In the genomic region with DNA sequence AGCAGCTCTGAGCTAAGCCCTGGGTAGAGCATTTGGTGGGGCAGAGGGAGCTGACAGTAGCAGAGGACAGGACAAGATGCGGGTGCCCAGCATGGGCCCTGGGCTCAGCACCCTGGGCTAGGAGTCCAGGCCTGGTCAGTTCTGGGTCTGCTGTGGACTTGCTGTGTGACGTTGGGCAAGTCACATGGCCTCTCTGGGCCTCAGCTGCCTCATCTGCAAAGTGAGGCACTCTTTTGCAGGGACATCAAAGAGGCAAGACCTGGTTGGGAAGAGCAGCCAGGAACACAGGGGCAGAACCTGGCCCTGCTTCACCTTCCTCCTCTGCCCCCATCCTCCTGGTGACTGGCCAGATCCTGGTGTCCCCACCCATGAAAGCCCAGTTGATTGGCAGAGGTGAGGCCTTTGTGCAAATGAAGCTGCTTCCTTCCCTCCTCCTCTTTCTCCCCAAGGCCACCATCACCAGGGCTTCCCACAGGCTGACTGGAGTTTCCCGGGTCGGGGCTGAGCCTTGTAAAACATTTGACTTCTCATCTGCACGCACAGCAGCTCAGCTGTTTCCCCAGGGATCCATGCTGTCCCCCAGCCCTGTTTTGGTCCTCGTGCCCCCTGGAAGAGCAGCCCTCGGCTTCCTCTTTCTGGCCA, we compare ENCODE assay signal across 1 cellular context.
TF ChIP-seq lines count a peak whose summit lies in the region.

No MANE protein-coding gene starts in this region.

TF ChIP-seq in K562, 482 proteins besides CTCF, POLR2A, EP300 and RAD21 (continued from another document):
- TF ChIP-seq, protein P1, sequence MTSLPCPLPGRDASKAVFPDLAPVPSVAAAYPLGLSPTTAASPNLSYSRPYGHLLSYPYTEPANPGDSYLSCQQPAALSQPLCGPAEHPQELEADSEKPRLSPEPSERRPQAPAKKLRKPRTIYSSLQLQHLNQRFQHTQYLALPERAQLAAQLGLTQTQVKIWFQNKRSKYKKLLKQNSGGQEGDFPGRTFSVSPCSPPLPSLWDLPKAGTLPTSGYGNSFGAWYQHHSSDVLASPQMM (CRISPR knock-in tag; IDR thresholded peaks at IDR 0.05): no peak
- TF ChIP-seq NELFE (IDR thresholded peaks at IDR 0.05; ENCODE audit: insufficient read depth, insufficient read length): no peak
- TF ChIP-seq ZKSCAN3 (CRISPR knock-in tag; IDR thresholded peaks at IDR 0.05): no peak
- TF ChIP-seq, protein P2, sequence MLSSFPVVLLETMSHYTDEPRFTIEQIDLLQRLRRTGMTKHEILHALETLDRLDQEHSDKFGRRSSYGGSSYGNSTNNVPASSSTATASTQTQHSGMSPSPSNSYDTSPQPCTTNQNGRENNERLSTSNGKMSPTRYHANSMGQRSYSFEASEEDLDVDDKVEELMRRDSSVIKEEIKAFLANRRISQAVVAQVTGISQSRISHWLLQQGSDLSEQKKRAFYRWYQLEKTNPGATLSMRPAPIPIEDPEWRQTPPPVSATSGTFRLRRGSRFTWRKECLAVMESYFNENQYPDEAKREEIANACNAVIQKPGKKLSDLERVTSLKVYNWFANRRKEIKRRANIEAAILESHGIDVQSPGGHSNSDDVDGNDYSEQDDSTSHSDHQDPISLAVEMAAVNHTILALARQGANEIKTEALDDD (IDR thresholded peaks at IDR 0.05): no peak
- TF ChIP-seq, protein P3, sequence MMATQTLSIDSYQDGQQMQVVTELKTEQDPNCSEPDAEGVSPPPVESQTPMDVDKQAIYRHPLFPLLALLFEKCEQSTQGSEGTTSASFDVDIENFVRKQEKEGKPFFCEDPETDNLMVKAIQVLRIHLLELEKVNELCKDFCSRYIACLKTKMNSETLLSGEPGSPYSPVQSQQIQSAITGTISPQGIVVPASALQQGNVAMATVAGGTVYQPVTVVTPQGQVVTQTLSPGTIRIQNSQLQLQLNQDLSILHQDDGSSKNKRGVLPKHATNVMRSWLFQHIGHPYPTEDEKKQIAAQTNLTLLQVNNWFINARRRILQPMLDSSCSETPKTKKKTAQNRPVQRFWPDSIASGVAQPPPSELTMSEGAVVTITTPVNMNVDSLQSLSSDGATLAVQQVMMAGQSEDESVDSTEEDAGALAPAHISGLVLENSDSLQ (IDR thresholded peaks at IDR 0.05): peak; percentile 44
- TF ChIP-seq, protein P4, sequence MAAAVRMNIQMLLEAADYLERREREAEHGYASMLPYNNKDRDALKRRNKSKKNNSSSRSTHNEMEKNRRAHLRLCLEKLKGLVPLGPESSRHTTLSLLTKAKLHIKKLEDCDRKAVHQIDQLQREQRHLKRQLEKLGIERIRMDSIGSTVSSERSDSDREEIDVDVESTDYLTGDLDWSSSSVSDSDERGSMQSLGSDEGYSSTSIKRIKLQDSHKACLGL (CRISPR knock-in tag; IDR thresholded peaks at IDR 0.05; ENCODE audit: borderline replicate concordance, poor library complexity, severe bottlenecking): no peak
- no peak for TF ChIP-seq SIRT6 (IDR thresholded peaks at IDR 0.05; ENCODE audit: low read depth, low read length)
- TF ChIP-seq ZNF24 (IDR thresholded peaks at IDR 0.05): no peak
- TF ChIP-seq SMARCA5 (IDR thresholded peaks at IDR 0.05): 0 out of 2 replicates have a peak, but pooled peaks have one; percentile 26
- no peak for TF ChIP-seq FOSL1 (tag; conservative IDR thresholded peaks at IDR 0.05)
- peak; percentile 71 for TF ChIP-seq RBM25 (IDR thresholded peaks at IDR 0.05; ENCODE audit: low read depth, low read length, severe bottlenecking)
- no peak for TF ChIP-seq ZFP1 (CRISPR knock-in tag; IDR thresholded peaks at IDR 0.05)
- no peak for TF ChIP-seq PYGO2 (tag; IDR thresholded peaks at IDR 0.05)
- TF ChIP-seq ZNF717 (CRISPR knock-in tag; IDR thresholded peaks at IDR 0.05): no peak
- TF ChIP-seq GATA2 (CRISPR knock-in tag; IDR thresholded peaks at IDR 0.05): no peak
- peak; percentile 87 for TF ChIP-seq ZFP36 (IDR thresholded peaks at IDR 0.05; ENCODE audit: low read depth, low read length, partially characterized antibody)
- TF ChIP-seq MEF2D (tag; conservative IDR thresholded peaks at IDR 0.05; ENCODE audit: low read depth): no peak
- TF ChIP-seq HDAC3 (IDR thresholded peaks at IDR 0.05; ENCODE audit: borderline replicate concordance, partially characterized antibody): no peak
- TF ChIP-seq BCOR (IDR thresholded peaks at IDR 0.05): peak; percentile 84
- TF ChIP-seq EGR1 (conservative IDR thresholded peaks at IDR 0.05): no peak
- 0 out of 4 replicates have a peak, but pooled peaks of 1 of the 2 experiments have one; percentile 25 for TF ChIP-seq KDM1A (IDR thresholded peaks at IDR 0.05)
- TF ChIP-seq, protein P5, sequence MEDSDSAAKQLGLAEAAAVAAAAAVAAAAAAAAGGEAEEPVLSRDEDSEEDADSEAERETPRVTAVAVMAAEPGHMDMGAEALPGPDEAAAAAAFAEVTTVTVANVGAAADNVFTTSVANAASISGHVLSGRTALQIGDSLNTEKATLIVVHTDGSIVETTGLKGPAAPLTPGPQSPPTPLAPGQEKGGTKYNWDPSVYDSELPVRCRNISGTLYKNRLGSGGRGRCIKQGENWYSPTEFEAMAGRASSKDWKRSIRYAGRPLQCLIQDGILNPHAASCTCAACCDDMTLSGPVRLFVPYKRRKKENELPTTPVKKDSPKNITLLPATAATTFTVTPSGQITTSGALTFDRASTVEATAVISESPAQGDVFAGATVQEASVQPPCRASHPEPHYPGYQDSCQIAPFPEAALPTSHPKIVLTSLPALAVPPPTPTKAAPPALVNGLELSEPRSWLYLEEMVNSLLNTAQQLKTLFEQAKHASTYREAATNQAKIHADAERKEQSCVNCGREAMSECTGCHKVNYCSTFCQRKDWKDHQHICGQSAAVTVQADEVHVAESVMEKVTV (CRISPR knock-in tag; IDR thresholded peaks at IDR 0.05): no peak
- TF ChIP-seq ZC3H8 (IDR thresholded peaks at IDR 0.05): no peak
- TF ChIP-seq ARID1B (IDR thresholded peaks at IDR 0.05): no peak
TF ChIP-seq in K562: peak in this region for 6.
